In genomic region chr12:3797649-3798048, GRCh38 we compare ENCODE assay signal across 1 cellular context.
TF ChIP-seq lines count a peak whose summit lies in the region.

No MANE protein-coding gene starts in this region.

TF ChIP-seq in HepG2, 621 proteins besides CTCF, POLR2A, EP300 and RAD21:
- TF ChIP-seq ZNF318 (CRISPR knock-in tag; IDR thresholded peaks at IDR 0.05), result no peak
- TF ChIP-seq ZNF75D (CRISPR knock-in tag; IDR thresholded peaks at IDR 0.05; ENCODE audit: borderline replicate concordance), result no peak
- TF ChIP-seq ZNF572 (CRISPR knock-in tag; IDR thresholded peaks at IDR 0.05), result no peak
- no peak for TF ChIP-seq ARID2 (CRISPR knock-in tag; IDR thresholded peaks at IDR 0.05; ENCODE audit: borderline replicate concordance)
- no peak for TF ChIP-seq REL (CRISPR knock-in tag; conservative IDR thresholded peaks at IDR 0.05)
- no peak for TF ChIP-seq TEAD3 (CRISPR knock-in tag; optimal IDR thresholded peaks at IDR 0.05; ENCODE audit: borderline replicate concordance)
- no peak for TF ChIP-seq PRMT3 (CRISPR knock-in tag; IDR thresholded peaks at IDR 0.05; ENCODE audit: borderline replicate concordance, low read depth)
- no peak for TF ChIP-seq ZNF33A (CRISPR knock-in tag; IDR thresholded peaks at IDR 0.05; ENCODE audit: borderline replicate concordance)
- TF ChIP-seq PAX8 (CRISPR knock-in tag; IDR thresholded peaks at IDR 0.05; ENCODE audit: borderline replicate concordance), result no peak
- TF ChIP-seq ZNF136 (CRISPR knock-in tag; IDR thresholded peaks at IDR 0.05; ENCODE audit: low read depth), result no peak
- no peak for TF ChIP-seq RNF2 (conservative IDR thresholded peaks at IDR 0.05; ENCODE audit: low read depth)
- TF ChIP-seq MNT (IDR thresholded peaks at IDR 0.05), result no peak
